Comparison of ENCODE assay signal across 8 cellular contexts in the genomic region with DNA sequence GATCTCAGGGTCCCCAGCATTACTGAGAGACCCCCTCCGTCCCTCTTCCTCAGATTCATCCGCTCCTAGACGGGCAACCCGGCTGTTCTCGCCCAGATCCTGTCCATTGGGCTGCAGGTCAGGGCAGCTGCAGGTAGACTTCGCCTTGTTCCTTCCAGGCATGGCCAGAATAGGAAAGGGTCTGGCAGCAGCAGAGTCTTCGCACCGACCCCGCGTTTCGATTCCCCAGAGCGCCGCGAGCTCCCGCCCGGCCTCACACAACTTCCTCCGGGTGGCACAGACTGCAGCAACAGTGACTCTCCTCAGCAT. TPM values are rescaled to one million over a fixed set of nuclear protein-coding genes. Genes with fewer than 3 reads are reported as not detected.
DNase-seq lines count a peak whose midpoint lies in the region; ATAC-seq, FAIRE-seq and TF ChIP-seq lines count a peak whose summit lies in the region.

No MANE protein-coding gene starts in this region.

- H3K4me2 ChIP-seq in endothelial cell of umbilical vein (ENCODE audit: insufficient read depth, low read length): peak overlapping the region; percentile 81

- TF ChIP-seq CTCF in endothelial cell of umbilical vein (IDR thresholded peaks at IDR 0.05; ENCODE audit: extremely low read depth in 1 of 2, insufficient read depth in 1 of 2, low read depth in 1 of 2, low read length in 2 of 2) (no peak), sigmoid colon (IDR thresholded peaks at IDR 0.05) (no peak)

- ATAC-seq in GM19025 (IDR thresholded peaks at IDR 0.05; ENCODE audit: low read depth, unreplicated experiment) (peak; percentile 15), HG03439 (IDR thresholded peaks at IDR 0.05; ENCODE audit: unreplicated experiment) (peak; percentile 22), GM21360 (IDR thresholded peaks at IDR 0.05; ENCODE audit: unreplicated experiment) (no peak)

- no peaks in the 10 kb centered on the region for H4K20me1 ChIP-seq in endothelial cell of umbilical vein (replicated peaks; ENCODE audit: control insufficient read depth, extremely low read depth, insufficient read depth, low read length)

- WGBS in sigmoid colon, 2 donors: 0 to 1% methylated on average over 17 of the region's 17 CpGs

- H3K9me3 ChIP-seq in endothelial cell of umbilical vein (replicated peaks; ENCODE audit: control insufficient read depth, insufficient read depth, low read length) (no peaks in the 10 kb centered on the region), sigmoid colon (no peaks in the 10 kb centered on the region)

- no peak for DNase-seq in endothelial cell of umbilical vein (ENCODE audit: low read depth, low spot score)
- no peak for DNase-seq in sigmoid colon
- DNase-seq in AG20443 (ENCODE audit: low spot score): no peak
- no peak for DNase-seq in 8988T
- DNase-seq in Ammon's horn (ENCODE audit: low spot score): no peak

- CTCF ChIA-PET in endothelial cell of umbilical vein (lab: Charles Lee): interaction anchor here (3.1 kb wide), 1 partner anchor 19 kb away, joined by 14 read pairs; no protein-coding TSS in a partner anchor

- H3K9ac ChIP-seq in endothelial cell of umbilical vein (replicated peaks; ENCODE audit: extremely low read depth, insufficient read depth, low read length): peak overlapping the region; percentile 96

- H3K9me1 ChIP-seq in endothelial cell of umbilical vein (replicated peaks; ENCODE audit: control insufficient read depth, extremely low read depth, insufficient read depth, low read length): no peaks in the 10 kb centered on the region

- dilution Hi-C loops in endothelial cell of umbilical vein (cut with MboI; ENCODE audit: extremely low pct_ligation_motif_present, low sequenced_read_pairs): no loop called here

- H3K4me1 ChIP-seq in endothelial cell of umbilical vein (ENCODE audit: control insufficient read depth, extremely low read depth, insufficient read depth, low read length) (peaks cover 24% of the 10 kb centered on the region), sigmoid colon (peaks cover 0 to 45% (median 31%) of the 10 kb centered on the region in 4 donors)

- POLR2A ChIA-PET in endothelial cell of umbilical vein (lab: Charles Lee): no interaction called here

- BruUV-seq in endothelial cell of umbilical vein (replicated peaks; lab: Mats Ljungman, UMichigan): no TSS peak

- peaks cover 48% of the 10 kb centered on the region for H3K79me2 ChIP-seq in endothelial cell of umbilical vein (ENCODE audit: control insufficient read depth, insufficient read depth, low read length)

- H3K27ac ChIP-seq in endothelial cell of umbilical vein (ENCODE audit: insufficient read depth, low read depth, low read length): peak overlapping the region; percentile 97
- H3K27ac ChIP-seq in sigmoid colon: peak overlapping the region; percentile 94 to 99 (median 98)

- peak overlapping the region; percentile 85 for H2AFZ ChIP-seq in endothelial cell of umbilical vein (ENCODE audit: low read depth, low read length)

- H3K36me3 ChIP-seq in endothelial cell of umbilical vein (ENCODE audit: control insufficient read depth in 2 of 2, extremely low read depth in 1 of 2, insufficient read depth in 2 of 2, low read length in 2 of 2) (no peaks in the 10 kb centered on the region), sigmoid colon (no peaks in the 10 kb centered on the region)

- TF ChIP-seq EP300 in sigmoid colon (IDR thresholded peaks at IDR 0.05): no peak

- intact Hi-C loops in endothelial cell of umbilical vein (cut with micrococcal nuclease): loop anchor here (1.0 to 5.0 kb wide), 2 partner anchors 19 to 489 kb away; partner anchors contain the start of gene CC2D1B
- intact Hi-C loops in sigmoid colon (cut with DNase I): loop anchor here (10.0 kb wide), 1 partner anchor 913 kb away; the partner anchor contains the start of gene FAF1

- H3K4me3 ChIP-seq in endothelial cell of umbilical vein (replicated peaks in 1 of 3; ENCODE audit: insufficient read depth in 1 of 3, low read depth in 1 of 3, low read length in 3 of 3): peak overlapping the region; percentile 89 to 94 (median 94)
- H3K4me3 ChIP-seq in sigmoid colon: peak overlapping the region; percentile 89 to 97 (median 92)

- no peak for TF ChIP-seq POLR2A in endothelial cell of umbilical vein (IDR thresholded peaks at IDR 0.05; ENCODE audit: low read depth, low read length)
- no peak for TF ChIP-seq POLR2A in sigmoid colon (IDR thresholded peaks at IDR 0.05)

- no peak for FAIRE-seq in endothelial cell of umbilical vein (lab: Jason Lieb, UNC)

- H3K27me3 ChIP-seq in endothelial cell of umbilical vein (ENCODE audit: control insufficient read depth in 2 of 2, insufficient read depth in 2 of 2, low read length in 2 of 2) (no peaks in the 10 kb centered on the region), sigmoid colon (peaks cover 0 to 4% (median 0%) of the 10 kb centered on the region in 3 donors)

TF ChIP-seq in endothelial cell of umbilical vein, 7 proteins besides CTCF, POLR2A, EP300 and RAD21:
- TF ChIP-seq EZH2 (IDR thresholded peaks at IDR 0.05; ENCODE audit: borderline replicate concordance, low read depth, low read length, severe bottlenecking) (no peak), MYC (IDR thresholded peaks at IDR 0.05; ENCODE audit: low read depth, low read length) (no peak), FOS (IDR thresholded peaks at IDR 0.05; ENCODE audit: borderline replicate concordance, insufficient read depth, low read length) (no peak), POLR2AphosphoS5 (IDR thresholded peaks at IDR 0.05; ENCODE audit: insufficient read depth, low read depth, low read length) (no peak), JUN (IDR thresholded peaks at IDR 0.05; ENCODE audit: borderline replicate concordance, insufficient read depth, insufficient read length, low read depth) (no peak), GATA2 (IDR thresholded peaks at IDR 0.05; ENCODE audit: insufficient read depth, insufficient read length, low read depth, low read length) (no peak)
- TF ChIP-seq, protein P1, sequence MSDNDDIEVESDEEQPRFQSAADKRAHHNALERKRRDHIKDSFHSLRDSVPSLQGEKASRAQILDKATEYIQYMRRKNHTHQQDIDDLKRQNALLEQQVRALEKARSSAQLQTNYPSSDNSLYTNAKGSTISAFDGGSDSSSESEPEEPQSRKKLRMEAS (IDR thresholded peaks at IDR 0.05; ENCODE audit: insufficient read depth, insufficient read length): no peak

RNA-seq across cellular contexts. Expression of gene NRDC, which starts 0.3 kb away (rescaled TPM):
- total RNA-seq in endothelial cell of umbilical vein: 125 and 146 TPM in 2 replicates
- 35.6 and 41.8 TPM in 2 replicates for polyA plus RNA-seq in endothelial cell of umbilical vein
- 55.8 and 62.4 TPM in 2 replicates for polyA plus RNA-seq in endothelial cell of umbilical vein (2011; cell fraction: cytosol; rRNA removed)
- polyA plus RNA-seq in endothelial cell of umbilical vein (2011; cell fraction: nucleus; rRNA removed): 154 and 169 TPM in 2 replicates
- polyA plus RNA-seq in endothelial cell of umbilical vein (2012): 99.9 and 148 TPM in 2 replicates
- polyA minus RNA-seq in endothelial cell of umbilical vein: 121 and 129 TPM in 2 replicates
- 80.1 TPM for polyA minus RNA-seq in endothelial cell of umbilical vein (2011; cell fraction: cytosol; rRNA and poly(A)+ RNA removed)
- 75.6 and 104 TPM in 2 replicates for polyA minus RNA-seq in endothelial cell of umbilical vein (2011; cell fraction: nucleus; rRNA and poly(A)+ RNA removed)
- total RNA-seq in sigmoid colon: 10 to 100 TPM; 71.0 to 91.4 (median 81.4) TPM
- polyA plus RNA-seq in sigmoid colon: 10 to 100 TPM; 34.4 to 70.6 (median 37.2) TPM
